In the genomic region with DNA sequence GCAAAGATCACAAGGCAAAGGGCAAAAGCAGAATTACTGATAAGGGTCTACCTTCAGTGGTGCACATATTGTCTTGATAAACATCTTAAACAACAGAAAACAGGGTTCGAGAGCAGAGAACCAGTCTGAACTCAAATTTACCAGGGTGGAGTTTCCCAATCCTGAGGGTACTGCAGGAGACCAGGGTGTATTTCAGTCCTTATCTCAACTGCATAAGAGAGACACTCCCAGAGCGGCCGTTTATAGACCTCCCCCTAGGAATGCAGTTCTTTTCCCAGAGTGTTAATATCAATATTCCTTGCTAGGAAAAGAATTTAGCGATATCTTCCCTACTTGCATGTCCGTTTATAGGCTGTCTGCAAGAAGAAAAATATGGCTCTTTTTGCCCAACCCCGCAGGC, we compare ENCODE assay signal across 2 cellular contexts.
TF ChIP-seq lines count a peak whose summit lies in the region.

No MANE protein-coding gene starts in this region.

TF ChIP-seq in HEK293, 187 proteins besides CTCF, POLR2A, EP300 and RAD21:
- TF ChIP-seq SETDB1 (IDR thresholded peaks at IDR 0.05; ENCODE audit: insufficient read length, low read length) (peak; percentile 49), ZNF133 (tag by site-specific recombination; IDR thresholded peaks at IDR 0.05) (peak; percentile 40; the same call in 1 of the 2 replicates)
TF ChIP-seq in HEK293: peak in this region for 2; not testable (repeated sequence) for 185.

TF ChIP-seq in K562, 482 proteins besides CTCF, POLR2A, EP300 and RAD21:
- peak; percentile 92 for TF ChIP-seq ZNF445 (CRISPR knock-in tag; IDR thresholded peaks at IDR 0.05; ENCODE audit: low read depth)
- peak; percentile 23 to 74; a peak in 2 of 4 replicates for TF ChIP-seq TRIM24 (IDR thresholded peaks at IDR 0.05)
- TF ChIP-seq ATF7 (IDR thresholded peaks at IDR 0.05): 0 out of 2 replicates have a peak, but pooled peaks have one; percentile 18
- peak; percentile 70; the same call in 1 of the 2 replicates for TF ChIP-seq CBX5 (IDR thresholded peaks at IDR 0.05; ENCODE audit: borderline replicate concordance, low read depth)
- peak; percentile 51; the same call in 1 of the 2 replicates for TF ChIP-seq MTA3 (IDR thresholded peaks at IDR 0.05; ENCODE audit: borderline replicate concordance)
- 0 out of 2 replicates have a peak, but pooled peaks have one; percentile 36 for TF ChIP-seq ZEB2 (IDR thresholded peaks at IDR 0.05)
- TF ChIP-seq CBX3 (IDR thresholded peaks at IDR 0.05; ENCODE audit: borderline replicate concordance in 1 of 2, low read length in 2 of 2): peak in 1 of 2 experiments; percentile 86; a peak in 2 of 3 replicates
- TF ChIP-seq, protein P1, sequence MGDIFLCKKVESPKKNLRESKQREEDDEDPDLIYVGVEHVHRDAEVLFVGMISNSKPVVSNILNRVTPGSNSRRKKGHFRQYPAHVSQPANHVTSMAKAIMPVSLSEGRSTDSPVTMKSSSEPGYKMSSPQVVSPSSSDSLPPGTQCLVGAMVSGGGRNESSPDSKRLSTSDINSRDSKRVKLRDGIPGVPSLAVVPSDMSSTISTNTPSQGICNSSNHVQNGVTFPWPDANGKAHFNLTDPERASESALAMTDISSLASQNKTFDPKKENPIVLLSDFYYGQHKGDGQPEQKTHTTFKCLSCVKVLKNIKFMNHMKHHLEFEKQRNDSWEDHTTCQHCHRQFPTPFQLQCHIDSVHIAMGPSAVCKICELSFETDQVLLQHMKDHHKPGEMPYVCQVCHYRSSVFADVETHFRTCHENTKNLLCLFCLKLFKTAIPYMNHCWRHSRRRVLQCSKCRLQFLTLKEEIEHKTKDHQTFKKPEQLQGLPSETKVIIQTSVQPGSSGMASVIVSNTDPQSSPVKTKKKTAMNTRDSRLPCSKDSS (IDR thresholded peaks at IDR 0.05; ENCODE audit: low read depth, partially characterized antibody): peak; percentile 92
- TF ChIP-seq TRIM28 (IDR thresholded peaks at IDR 0.05): peak; percentile 99
